ENCODE assay signal across 19 cellular contexts in the genomic region with DNA sequence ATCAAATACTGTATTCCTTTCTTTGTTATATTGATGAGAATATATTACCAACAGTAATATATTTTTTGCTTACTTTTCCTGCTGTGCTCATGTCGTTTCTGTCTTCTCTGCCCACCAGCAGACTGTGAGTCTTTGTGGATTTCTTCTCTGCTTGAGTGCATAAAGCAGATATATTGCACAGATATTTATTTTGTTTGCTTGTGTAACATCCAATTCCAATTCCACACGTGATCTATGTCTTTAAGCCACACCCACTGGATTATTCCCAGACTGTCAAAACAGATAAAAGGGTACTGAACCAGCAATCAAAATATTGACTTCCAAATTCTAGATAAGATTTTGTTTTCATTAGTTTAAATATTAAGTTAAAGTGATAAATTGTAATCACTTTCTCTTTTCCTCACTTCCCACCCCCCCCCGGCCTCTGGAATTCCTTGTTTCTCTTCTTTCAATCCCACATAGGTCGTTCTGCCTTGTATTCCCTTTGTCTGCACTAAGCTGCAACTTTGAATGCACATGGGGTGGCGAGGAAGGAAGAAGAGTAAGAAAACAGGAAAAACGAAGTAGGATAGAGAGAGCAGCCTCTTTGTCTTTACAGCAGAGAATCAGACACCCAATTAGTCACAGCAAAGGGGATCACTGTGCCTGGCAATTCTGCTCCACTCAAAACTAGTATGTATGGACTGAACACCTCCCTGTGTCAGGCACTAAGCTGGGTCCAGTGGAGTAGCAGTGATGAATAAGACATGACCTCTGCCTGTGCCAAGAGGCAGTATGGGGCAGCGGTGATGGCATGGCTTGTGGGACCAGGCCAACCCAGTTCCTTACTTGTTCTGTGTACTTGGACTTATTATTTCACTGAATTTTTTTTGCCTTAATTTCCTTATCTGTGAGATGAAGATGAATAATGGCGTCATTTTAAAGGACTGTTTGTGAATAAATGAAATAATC. TPM values are rescaled to one million over a fixed set of nuclear protein-coding genes. Genes with fewer than 3 reads are reported as not detected.
DNase-seq lines count a peak whose midpoint lies in the region; ATAC-seq, FAIRE-seq and TF ChIP-seq lines count a peak whose summit lies in the region.
"Had no signal": no experiment of that assay in that cellular context is flagged by ENCODE, and none has a peak within 500 bp of the region (broad histone marks: within the 10 kb centered on the region; RNA-seq: fewer than 3 reads in every experiment).

A gene (minus strand): TSS at position 161 of the 951 bp plus-strand sequence. CDS start 70 bp downstream, at position 91.

- H3K27me3 Mint-ChIP-seq in immature natural killer cell (ENCODE audit: low read depth in 3 of 3) = peaks cover 2 to 3% (median 3%) of the 10 kb centered on the region in 3 donors
- H3K27me3 Mint-ChIP-seq in activated T-cell treated with anti-CD3 and anti-CD28 coated beads, Interleukin-2, amount 50 U/mL, for 24 hours = peaks cover 3% of the 10 kb centered on the region

- no peak for TF ChIP-seq CTCF in pancreas (IDR thresholded peaks at IDR 0.05)
- no peak for TF ChIP-seq CTCF in uterus (IDR thresholded peaks at IDR 0.05)

- CTCF ChIA-PET in HEK293T (lab: Yijun Ruan, JAX) = no interaction called here

- H3K36me3 ChIP-seq in esophagus (ENCODE audit: control insufficient read depth in 2 of 2, insufficient read depth in 2 of 2, low read length in 1 of 2) = peaks cover 0 to 2% of the 10 kb centered on the region in 2 donors
- H3K36me3 ChIP-seq in pancreas = no peaks in the 10 kb centered on the region
- no peaks in the 10 kb centered on the region for H3K36me3 ChIP-seq in uterus
- H3K36me3 ChIP-seq: cardiac muscle cell had no signal

- intact Hi-C loops in pancreas (cut with DNase I) = no loop called here
- intact Hi-C loops in uterus (cut with DNase I; ENCODE audit: low total_unique reads) = no loop called here

- peak; percentile 15 for DNase-seq in iPS-NIHi7 (ENCODE audit: extremely low spot score)
- peak in 2 of 6 donors; percentile 21 to 23 for DNase-seq in pancreas
- DNase-seq in uterus = no peak
- DNase-seq in immature natural killer cell = no peak
- no peak for DNase-seq in HEK293T (ENCODE audit: extremely low spot score)
- DNase-seq in activated T-cell treated with anti-CD3 and anti-CD28 coated beads, Interleukin-2, amount 50 U/mL, for 24 hours = no peak
- DNase-seq: CD8-positive, alpha-beta T cell; NCI-H1092; NCI-H510A treated with DMSO at 0.1 percent for 48 hours; nucleus accumbens; stimulated activated CD4-positive, alpha-beta T cell treated with anti-CD3 and anti-CD28 coated beads, Interleukin-4, amount 100 ng/mL, for 4 hours had no signal

- no peaks in the 10 kb centered on the region for H3K4me1 Mint-ChIP-seq in immature natural killer cell
- H3K4me1 Mint-ChIP-seq in activated T-cell treated with anti-CD3 and anti-CD28 coated beads, Interleukin-2, amount 50 U/mL, for 24 hours (ENCODE audit: low read depth) = no peaks in the 10 kb centered on the region

- H3K9me3 ChIP-seq in esophagus (ENCODE audit: control insufficient read depth in 2 of 2, insufficient read depth in 1 of 2, low read depth in 1 of 2, low read length in 1 of 2) (peaks cover 0 to 2% of the 10 kb centered on the region in 2 donors), pancreas (no peaks in the 10 kb centered on the region), uterus (no peaks in the 10 kb centered on the region)

- H3K4me3 ChIP-seq in esophagus (ENCODE audit: low read depth in 1 of 2, low read length in 2 of 2) (no peak within 1 kb of the TSS), pancreas (no peak within 1 kb of the TSS), uterus (peak within 1 kb of the TSS; percentile 18 to 42)
- H3K4me3 ChIP-seq: cardiac muscle cell had no signal

- H3K9me3 Mint-ChIP-seq in immature natural killer cell = peaks cover 0 to 2% (median 0%) of the 10 kb centered on the region in 6 donors
- no peaks in the 10 kb centered on the region for H3K9me3 Mint-ChIP-seq in activated T-cell treated with anti-CD3 and anti-CD28 coated beads, Interleukin-2, amount 50 U/mL, for 24 hours
- H3K9me3 Mint-ChIP-seq: CD8-positive, alpha-beta T cell; stimulated activated naive CD8-positive, alpha-beta T cell treated with anti-CD3 and anti-CD28 coated beads, Interleukin-15, Interleukin-2, amounts not matched to agents 100 ng/mL and 50 ng/mL, for 24 hours; T-helper 2 cell treated with Interferon-gamma antibody and Interleukin-4, amounts not matched to agents 5 μg/mL and 100 μg/mL, for 36 hours had no signal

- no peak within 1 kb of the TSS for H3K27ac Mint-ChIP-seq in immature natural killer cell
- no peak within 1 kb of the TSS for H3K27ac Mint-ChIP-seq in activated T-cell treated with anti-CD3 and anti-CD28 coated beads, Interleukin-2, amount 50 U/mL, for 24 hours
- H3K27ac Mint-ChIP-seq: CD8-positive, alpha-beta T cell; stimulated activated naive CD8-positive, alpha-beta T cell treated with anti-CD3 and anti-CD28 coated beads, Interleukin-15, Interleukin-2, amounts not matched to agents 100 ng/mL and 50 ng/mL, for 24 hours; T-helper 2 cell treated with Interferon-gamma antibody and Interleukin-4, amounts not matched to agents 5 μg/mL and 100 μg/mL, for 36 hours had no signal

- no peak within 1 kb of the TSS for H3K4me3 Mint-ChIP-seq in immature natural killer cell
- H3K4me3 Mint-ChIP-seq in activated T-cell treated with anti-CD3 and anti-CD28 coated beads, Interleukin-2, amount 50 U/mL, for 24 hours = no peak within 1 kb of the TSS
- H3K4me3 Mint-ChIP-seq: CD8-positive, alpha-beta T cell; stimulated activated naive CD8-positive, alpha-beta T cell treated with anti-CD3 and anti-CD28 coated beads, Interleukin-15, Interleukin-2, amounts not matched to agents 100 ng/mL and 50 ng/mL, for 24 hours; T-helper 2 cell treated with Interferon-gamma antibody and Interleukin-4, amounts not matched to agents 5 μg/mL and 100 μg/mL, for 36 hours had no signal

- POLR2A ChIA-PET in HEK293T (lab: Yijun Ruan, JAX) = no interaction called here

- no peak for TF ChIP-seq POLR2A in uterus (IDR thresholded peaks at IDR 0.05)

- H3K36me3 Mint-ChIP-seq in immature natural killer cell = no peaks in the 10 kb centered on the region
- H3K36me3 Mint-ChIP-seq in activated T-cell treated with anti-CD3 and anti-CD28 coated beads, Interleukin-2, amount 50 U/mL, for 24 hours (ENCODE audit: low read depth) = no peaks in the 10 kb centered on the region
- H3K36me3 Mint-ChIP-seq: CD8-positive, alpha-beta T cell had no signal

- H3K4me1 ChIP-seq in esophagus (ENCODE audit: control insufficient read depth in 2 of 2, insufficient read depth in 2 of 2, low read length in 1 of 2) (no peaks in the 10 kb centered on the region), pancreas (peaks cover 6 to 14% (median 7%) of the 10 kb centered on the region in 3 donors), uterus (peaks cover 0 to 6% of the 10 kb centered on the region in 2 donors)

- ATAC-seq in pancreas = peak in 3 of 4 donors; percentile 29 to 59 (median 34)
- ATAC-seq in GM21825 (IDR thresholded peaks at IDR 0.05; ENCODE audit: unreplicated experiment) = no peak
- ATAC-seq: CD8-positive, alpha-beta T cell had no signal

- H3K27me3 ChIP-seq in esophagus (ENCODE audit: control insufficient read depth in 1 of 2, insufficient read depth in 2 of 2, low read length in 2 of 2) = no peaks in the 10 kb centered on the region
- H3K27me3 ChIP-seq in pancreas = no peaks in the 10 kb centered on the region
- H3K27me3 ChIP-seq in uterus = no peaks in the 10 kb centered on the region
- H3K27me3 ChIP-seq: cardiac muscle cell had no signal

- 39 to 47% methylated on average over 8 of the region's 8 CpGs for WGBS in esophagus, 2 donors
- WGBS in pancreas, 2 donors = 25 to 27% methylated on average over 8 of the region's 8 CpGs

- H3K27ac ChIP-seq in esophagus (ENCODE audit: low read depth in 2 of 2, low read length in 1 of 2) = no peak within 1 kb of the TSS
- no peak within 1 kb of the TSS for H3K27ac ChIP-seq in pancreas
- H3K27ac ChIP-seq in uterus = peak within 1 kb of the TSS; percentile 72 to 87
- H3K27ac ChIP-seq: cardiac muscle cell, epithelial cell of prostate, RWPE1 had no signal

- no peak for FAIRE-seq in pancreas (lab: Jason Lieb, UNC)
- FAIRE-seq: keratinocyte had no signal

TF ChIP-seq in HEK293T, 16 proteins besides CTCF, POLR2A, EP300 and RAD21:
- TF ChIP-seq FOXA1 (IDR thresholded peaks at IDR 0.05) (no peak), NFRKB (IDR thresholded peaks at IDR 0.05) (no peak), TARDBP (IDR thresholded peaks at IDR 0.05) (no peak), BHLHE40 (IDR thresholded peaks at IDR 0.05; ENCODE audit: borderline replicate concordance) (no peak), ZNF384 (IDR thresholded peaks at IDR 0.05) (no peak), HDGF (IDR thresholded peaks at IDR 0.05; ENCODE audit: borderline replicate concordance) (no peak), CTBP1 (IDR thresholded peaks at IDR 0.05; ENCODE audit: borderline replicate concordance) (no peak), ELF4 (IDR thresholded peaks at IDR 0.05) (no peak)

RNA-seq across cellular contexts. Expression of the gene that starts here (rescaled TPM):
- polyA plus RNA-seq in esophagus (10 to 100 TPM; 31.3 to 72.0 TPM), pancreas (10 to 100 TPM; 48.6 to 61.9 TPM), immature natural killer cell (not detected)
- total RNA-seq in pancreas (100 to 1,000 TPM in 1 of 6 donors, 10 to 100 TPM in 5; 15.5 to 100 (median 29.1) TPM), uterus (100 to 1,000 TPM in 3 of 4 donors, 1 to 10 TPM in 1; 6.7 to 703 (median 522) TPM)
- total RNA-seq: cardiac muscle cell; CD8-positive, alpha-beta T cell had no signal
- polyA plus RNA-seq: cardiac muscle cell, keratinocyte had no signal

Comparison
In these comparisons a context has a peak if more than half of its experiments do, and no peak if none do; other contexts are left out.
1. RNA of the gene that starts here (polyA plus RNA-seq): 31.3 to 72.0 TPM in esophagus and 48.6 to 61.9 TPM in pancreas; not detected in immature natural killer cell; every median in the first group is over 10 times any median in the second.
2. H3K27ac ChIP-seq: peak in uterus (2 of 2); none in esophagus (0 of 2) and pancreas (0 of 4).
3. H3K4me3 ChIP-seq: peak in uterus (2 of 2); none in esophagus (0 of 2) and pancreas (0 of 4).